1 cellular context compared by ENCODE assay signal in genomic region chr2:127664065-127664894, GRCh38.
TF ChIP-seq lines count a peak whose summit lies in the region.

No MANE protein-coding gene starts in this region.

TF ChIP-seq in Ishikawa, 13 proteins besides CTCF, POLR2A, EP300 and RAD21 (continued from another document):
- TF ChIP-seq, protein P1, sequence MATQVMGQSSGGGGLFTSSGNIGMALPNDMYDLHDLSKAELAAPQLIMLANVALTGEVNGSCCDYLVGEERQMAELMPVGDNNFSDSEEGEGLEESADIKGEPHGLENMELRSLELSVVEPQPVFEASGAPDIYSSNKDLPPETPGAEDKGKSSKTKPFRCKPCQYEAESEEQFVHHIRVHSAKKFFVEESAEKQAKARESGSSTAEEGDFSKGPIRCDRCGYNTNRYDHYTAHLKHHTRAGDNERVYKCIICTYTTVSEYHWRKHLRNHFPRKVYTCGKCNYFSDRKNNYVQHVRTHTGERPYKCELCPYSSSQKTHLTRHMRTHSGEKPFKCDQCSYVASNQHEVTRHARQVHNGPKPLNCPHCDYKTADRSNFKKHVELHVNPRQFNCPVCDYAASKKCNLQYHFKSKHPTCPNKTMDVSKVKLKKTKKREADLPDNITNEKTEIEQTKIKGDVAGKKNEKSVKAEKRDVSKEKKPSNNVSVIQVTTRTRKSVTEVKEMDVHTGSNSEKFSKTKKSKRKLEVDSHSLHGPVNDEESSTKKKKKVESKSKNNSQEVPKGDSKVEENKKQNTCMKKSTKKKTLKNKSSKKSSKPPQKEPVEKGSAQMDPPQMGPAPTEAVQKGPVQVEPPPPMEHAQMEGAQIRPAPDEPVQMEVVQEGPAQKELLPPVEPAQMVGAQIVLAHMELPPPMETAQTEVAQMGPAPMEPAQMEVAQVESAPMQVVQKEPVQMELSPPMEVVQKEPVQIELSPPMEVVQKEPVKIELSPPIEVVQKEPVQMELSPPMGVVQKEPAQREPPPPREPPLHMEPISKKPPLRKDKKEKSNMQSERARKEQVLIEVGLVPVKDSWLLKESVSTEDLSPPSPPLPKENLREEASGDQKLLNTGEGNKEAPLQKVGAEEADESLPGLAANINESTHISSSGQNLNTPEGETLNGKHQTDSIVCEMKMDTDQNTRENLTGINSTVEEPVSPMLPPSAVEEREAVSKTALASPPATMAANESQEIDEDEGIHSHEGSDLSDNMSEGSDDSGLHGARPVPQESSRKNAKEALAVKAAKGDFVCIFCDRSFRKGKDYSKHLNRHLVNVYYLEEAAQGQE (IDR thresholded peaks at IDR 0.05; ENCODE audit: low read depth): no peak
